ENCODE assay signal across 8 cellular contexts in genomic region chr19:11374449-11375142, GRCh38. TPM values are rescaled to one million over a fixed set of nuclear protein-coding genes. Genes with fewer than 3 reads are reported as not detected.
DNase-seq lines count a peak whose midpoint lies in the region; ATAC-seq, FAIRE-seq and TF ChIP-seq lines count a peak whose summit lies in the region.

SWSAP1 (plus strand) TSS chr19:11374666; CDS start chr19:11374681, 15 bp downstream.

- no peak for TF ChIP-seq CTCF in GM12865 (IDR thresholded peaks at IDR 0.05; ENCODE audit: insufficient read depth, low read depth, low read length, missing control alignments)
- no peak for TF ChIP-seq CTCF in cardiac muscle cell (IDR thresholded peaks at IDR 0.05; ENCODE audit: low read depth, low read length)
- no peak for TF ChIP-seq CTCF in pancreas (IDR thresholded peaks at IDR 0.05)
- TF ChIP-seq CTCF in tibial artery (IDR thresholded peaks at IDR 0.05), result peak in 1 of 2 experiments; percentile 20

- intact Hi-C loops in pancreas (cut with DNase I), result no loop called here
- intact Hi-C loops in tibial artery (cut with DNase I; ENCODE audit: low total_unique reads), result loop anchor here (10.0 kb wide), 2 partner anchors 70 to 80 kb away; partner anchors contain the start of gene TSPAN16

- H3K36me3 ChIP-seq in cardiac muscle cell, result no peaks in the 10 kb centered on the region
- H3K36me3 ChIP-seq in pancreas, result no peaks in the 10 kb centered on the region
- H3K36me3 ChIP-seq in tibial artery, result peaks cover 0 to 7% (median 0%) of the 10 kb centered on the region in 3 donors

- WGBS in pancreas, 2 donors, result 0% methylated on average over 44 of the region's 44 CpGs

- H3K27ac ChIP-seq in cardiac muscle cell (peak within 1 kb of the TSS; percentile 94), pancreas (peak within 1 kb of the TSS; percentile 79 to 97 (median 93)), tibial artery (peak within 1 kb of the TSS; percentile 90 to 94)

- peak; percentile 90 for ATAC-seq in HG02678 (IDR thresholded peaks at IDR 0.05; ENCODE audit: unreplicated experiment)
- ATAC-seq in pancreas, result peak; percentile 92 to 94 (median 92)

- H3K4me1 ChIP-seq in cardiac muscle cell (ENCODE audit: low read depth), result peaks cover 6% of the 10 kb centered on the region
- H3K4me1 ChIP-seq in pancreas, result peaks cover 4 to 28% (median 5%) of the 10 kb centered on the region in 3 donors
- H3K4me1 ChIP-seq in tibial artery, result peaks cover 0 to 46% (median 38%) of the 10 kb centered on the region in 4 donors

- peak; percentile 94 for FAIRE-seq in pancreas (lab: Jason Lieb, UNC)

- H3K4me3 ChIP-seq in GM12865 (ENCODE audit: low read depth, low read length), result peak within 1 kb of the TSS; percentile 82
- peak within 1 kb of the TSS; percentile 53 for H3K4me3 ChIP-seq in cardiac muscle cell
- peak within 1 kb of the TSS; percentile 33 to 51 (median 46) for H3K4me3 ChIP-seq in pancreas
- peak within 1 kb of the TSS; percentile 62 to 63 for H3K4me3 ChIP-seq in tibial artery

- peak; percentile 100 for DNase-seq in GM12865 (ENCODE audit: low read depth)
- DNase-seq in NCI-H1105 treated with DMSO at 0.1 percent for 48 hours (lab: John Stamatoyannopoulos, UW), result peak; percentile 100
- peak; percentile 100 for DNase-seq in SKM-1 treated with dmso at 0.1 percent for 144 hours (lab: John Stamatoyannopoulos, UW; ENCODE audit: unreplicated experiment)
- DNase-seq in activated naive CD8-positive, alpha-beta T cell treated with anti-CD3 and anti-CD28 coated beads, Interleukin-2, amount 50 U/mL, for 16 hours (ENCODE audit: low read depth, low spot score), result peak; percentile 94
- DNase-seq in cardiac muscle cell (ENCODE audit: low read depth in 1 of 2, low spot score in 1 of 2), result peak; percentile 99 to 100
- peak; percentile 95 to 99 (median 99) for DNase-seq in pancreas
- peak; percentile 99 for DNase-seq in tibial artery

- H3K9me3 ChIP-seq in cardiac muscle cell (ENCODE audit: low read depth), result no peaks in the 10 kb centered on the region
- no peaks in the 10 kb centered on the region for H3K9me3 ChIP-seq in pancreas
- no peaks in the 10 kb centered on the region for H3K9me3 ChIP-seq in tibial artery

- no peaks in the 10 kb centered on the region for H3K27me3 ChIP-seq in cardiac muscle cell
- no peaks in the 10 kb centered on the region for H3K27me3 ChIP-seq in pancreas
- H3K27me3 ChIP-seq in tibial artery, result no peaks in the 10 kb centered on the region

RNA-seq across cellular contexts. Expression of gene SWSAP1, which starts in this region (rescaled TPM):
- total RNA-seq in cardiac muscle cell (2.1 and 5.4 TPM in 2 replicates), pancreas (1 to 10 TPM in 4 of 6 donors, under 1 TPM in 2; 0.55 to 1.5 (median 1.1) TPM)
- polyA plus RNA-seq in cardiac muscle cell (7.2 and 7.5 TPM in 2 replicates), pancreas (1 to 10 TPM; 1.8 to 2.7 TPM)

Comparison
In these comparisons a context has a peak if more than half of its experiments do, and no peak if none do; other contexts are left out.
1. Peak in every context shown above with its lines: DNase-seq, ATAC-seq, H3K4me3 ChIP-seq and H3K27ac ChIP-seq.